8 cellular contexts compared by ENCODE assay signal in the genomic region with DNA sequence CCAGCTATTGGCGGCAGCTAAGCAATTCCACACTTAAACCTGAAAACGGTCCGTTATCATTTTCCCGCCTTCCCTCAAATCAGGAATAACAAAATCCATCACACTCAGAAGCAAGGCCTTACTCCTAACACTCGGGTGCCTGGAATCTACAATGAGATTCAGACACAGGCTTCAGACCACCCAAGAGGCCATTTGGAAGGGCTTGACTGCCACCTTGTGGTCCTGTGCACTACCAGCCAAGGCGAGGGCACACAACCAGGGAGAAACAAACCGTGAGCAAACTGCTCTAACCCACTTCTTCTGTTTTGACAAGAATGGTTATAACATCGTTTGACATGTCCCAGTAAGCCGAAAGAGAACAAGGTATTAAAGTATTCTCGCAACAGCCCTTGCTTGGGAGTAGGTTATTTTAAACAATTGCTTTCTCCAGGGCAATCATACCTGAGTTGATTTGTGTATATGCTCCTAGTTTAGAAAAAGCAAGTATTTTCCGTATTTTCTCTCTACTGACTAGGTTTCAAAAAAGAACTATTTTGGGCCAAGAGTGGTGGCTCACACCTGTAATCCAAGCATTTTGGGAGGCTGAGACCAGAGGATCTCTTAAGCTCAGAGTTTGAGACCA. TPM values are rescaled to one million over a fixed set of nuclear protein-coding genes. Genes with fewer than 3 reads are reported as not detected.
DNase-seq lines count a peak whose midpoint lies in the region; ATAC-seq, FAIRE-seq and TF ChIP-seq lines count a peak whose summit lies in the region.

No MANE protein-coding gene starts in this region.

- RAD21 ChIA-PET in GM12878 (lab: Charles Lee; ENCODE audit: unreplicated experiment) = interaction anchor here (1.1 to 1.3 kb wide), 3 partner anchors 27 to 72 kb away, joined by 3 read pairs; no protein-coding TSS in a partner anchor

- no peak overlapping the region for H2AFZ ChIP-seq in GM12878 (ENCODE audit: control insufficient read depth, low read depth, low read length)

- in situ Hi-C loops in GM12878 (cut with MboI) = no loop called here

- peak; percentile 68 for ATAC-seq in GM19455 (IDR thresholded peaks at IDR 0.05; ENCODE audit: unreplicated experiment)
- ATAC-seq in GM12878 = peak; percentile 98
- no peak for ATAC-seq in sciatic nerve

- intact Hi-C loops in GM12878 (cut with micrococcal nuclease; ENCODE audit: unreplicated experiment) = loop anchor here (1.0 to 10.0 kb wide), 2 partner anchors 79 to 1588 kb away; no protein-coding TSS in a partner anchor
- intact Hi-C loops in sciatic nerve (cut with DNase I) = no loop called here

- DNase-seq in D721Med (ENCODE audit: insufficient read length, low spot score) = no peak
- DNase-seq in HuH-7.5 (ENCODE audit: low spot score) = peak; percentile 4
- DNase-seq in RWPE1 (ENCODE audit: low spot score) = peak; percentile 30
- DNase-seq in GM12878 (ENCODE audit: low read depth, low spot score) = no peak
- DNase-seq in iris pigment epithelial cell (ENCODE audit: low read depth) = peak; percentile 58
- DNase-seq in stimulated activated CD4-positive, alpha-beta T cell treated with anti-CD3 and anti-CD28 coated beads, Interleukin-4, amount 100 ng/mL, for 1 hour = peak; percentile 17
- DNase-seq in sciatic nerve (ENCODE audit: low spot score) = no peak

- peak; percentile 64 for FAIRE-seq in D721Med (lab: Jason Lieb, UNC)
- FAIRE-seq in GM12878 (lab: Jason Lieb, UNC) = no peak

- peak; percentile 75 for TF ChIP-seq RAD21 in GM12878 (IDR thresholded peaks at IDR 0.05; ENCODE audit: insufficient read depth, low read depth, low read length)

- H3K27me3 ChIP-seq in GM12878 (replicated peaks in 1 of 2; ENCODE audit: control insufficient read depth in 2 of 2, insufficient read depth in 2 of 2, low read length in 1 of 2) = peaks cover 0 to 2% of the 10 kb centered on the region in 2 experiments; a peak in 1 of 4 replicates

- no peaks in the 10 kb centered on the region for H3K79me2 ChIP-seq in GM12878 (ENCODE audit: control insufficient read depth, insufficient read depth, low read length)

- H3K4me3 ChIP-seq in GM12878 = no peak overlapping the region

- H3K4me2 ChIP-seq in GM12878 (ENCODE audit: control insufficient read depth, insufficient read depth) = no peak overlapping the region

- CTCF ChIA-PET in RWPE1 (lab: Yijun Ruan, JAX) = interaction anchor here (0.7 to 0.8 kb wide), 2 partner anchors 452 to 1230 kb away, joined by 3 to 5 read pairs; no protein-coding TSS in a partner anchor
- CTCF ChIA-PET in GM12878 (lab: Yijun Ruan, JAX) = interaction anchor here (0.6 to 2.8 kb wide), 8 partner anchors 8 to 149 kb away, joined by 3 to 11 read pairs (median 6); no protein-coding TSS in a partner anchor

- no peak for TF ChIP-seq POLR2A in GM12878 (IDR thresholded peaks at IDR 0.05; ENCODE audit: low read depth, low read length)

- no peak overlapping the region for H3K27ac ChIP-seq in RWPE1
- no peak overlapping the region for H3K27ac ChIP-seq in GM12878 (ENCODE audit: control insufficient read depth, insufficient read depth)

- H3K36me3 ChIP-seq in GM12878 (ENCODE audit: control insufficient read depth in 2 of 2, insufficient read depth in 2 of 2, low read length in 1 of 2) = no peaks in the 10 kb centered on the region

- POLR2A ChIA-PET in RWPE1 (lab: Yijun Ruan, JAX; ENCODE audit: low non-redundant PET) = no interaction called here
- POLR2A ChIA-PET in GM12878 (lab: Charles Lee) = no interaction called here

- TF ChIP-seq CTCF in D721Med (IDR thresholded peaks at IDR 0.05; ENCODE audit: insufficient read depth, missing control alignments) = peak; percentile 96
- peak; percentile 57 for TF ChIP-seq CTCF in RWPE1 (conservative IDR thresholded peaks at IDR 0.05; ENCODE audit: low read depth)
- TF ChIP-seq CTCF in GM12878 (IDR thresholded peaks at IDR 0.05 in 2 of 3, conservative IDR thresholded peaks at IDR 0.05 in 1 of 3; ENCODE audit: control insufficient read depth in 2 of 3, extremely low read depth in 1 of 3, insufficient read depth in 1 of 3, low read depth in 3 of 3, low read length in 3 of 3) = peak; percentile 76 to 80 (median 79)

- BruUV-seq in GM12878 (replicated peaks; lab: Mats Ljungman, UMichigan) = no TSS peak

- SMC1A ChIA-PET in GM12878 (lab: Charles Lee; ENCODE audit: uncharacterized antibody, unreplicated experiment) = interaction anchor here (0.5 kb wide), 1 partner anchor 22 kb away, joined by 3 read pairs; no protein-coding TSS in a partner anchor

- H4K20me1 ChIP-seq in GM12878 (ENCODE audit: control insufficient read depth, insufficient read depth) = no peaks in the 10 kb centered on the region

- 33% methylated on average over 11 of the region's 11 CpGs for whole genome bisulfite sequencing in GM12878 (ENCODE audit: insufficient coverage, insufficient replicate concordance, low lambda C conversion rate, missing lambda C conversion rate)

- no peak for TF ChIP-seq EP300 in GM12878 (IDR thresholded peaks at IDR 0.05; ENCODE audit: borderline replicate concordance in 1 of 2, control insufficient read depth in 1 of 2, low read depth in 2 of 2, low read length in 2 of 2)

- H3K9me3 ChIP-seq in GM12878 (replicated peaks; ENCODE audit: control insufficient read depth, insufficient read depth, low read length) = no peaks in the 10 kb centered on the region

- no peaks in the 10 kb centered on the region for H3K4me1 ChIP-seq in GM12878 (ENCODE audit: control insufficient read depth, insufficient read depth, low read length)

- H3K9ac ChIP-seq in GM12878 (ENCODE audit: control insufficient read depth, insufficient read depth, low read length) = no peak overlapping the region

TF ChIP-seq in GM12878, 131 proteins besides CTCF, POLR2A, EP300 and RAD21:
- peak; percentile 60; the same call in 1 of the 2 replicates for TF ChIP-seq SMC3 (IDR thresholded peaks at IDR 0.05; ENCODE audit: borderline replicate concordance, low read length)
- TF ChIP-seq HDGF (IDR thresholded peaks at IDR 0.05) = no peak
- TF ChIP-seq HDAC2 (IDR thresholded peaks at IDR 0.05) = no peak
- no peak for TF ChIP-seq MYC (IDR thresholded peaks at IDR 0.05; ENCODE audit: insufficient read depth, insufficient read length, insufficient replicate concordance, low read length, severe bottlenecking)

RNA-seq across cellular contexts. Expression of gene TAFA4, which starts 40.1 kb away (rescaled TPM):
- not detected in 2 replicates for total RNA-seq in GM12878 (2013; cell fraction: nucleolus; rRNA removed)
- total RNA-seq in GM12878 (2014; rRNA removed) (not detected in 2 replicates), GM12878 (2014; rRNA removed; fragmentation: Illumina TruSeq; extraction: Trizol) (not detected in 2 replicates), GM12878 (2021) (not detected in 2 replicates), sciatic nerve (not detected)
- polyA plus RNA-seq in GM12878 (2011; ENCODE audit: low read depth) = not detected
- polyA plus RNA-seq in GM12878 (2011; rRNA removed) (not detected in 2 replicates), GM12878 (2014; fragmentation: Illumina TruSeq; extraction: Trizol) (not detected in 2 replicates), GM12878 (2014; fragmentation: Nextera tagmentation; extraction: Ambion mirVana) (not detected), GM12878 (2014; rRNA removed) (not detected in 2 replicates), GM12878 (2016; fragmentation: Nextera tagmentation; extraction: Ambion mirVana) (not detected)
- not detected in 2 replicates for polyA plus RNA-seq in GM12878 (2011; cell fraction: cytosol; rRNA removed)
- not detected in 2 replicates for polyA plus RNA-seq in GM12878 (2011; cell fraction: nucleus; rRNA removed)
- polyA plus RNA-seq in GM12878 (2012) = not detected in 2 replicates
- not detected in 2 replicates for polyA minus RNA-seq in GM12878 (2011; rRNA and poly(A)+ RNA removed)
- polyA minus RNA-seq in GM12878 (2011; cell fraction: cytosol; rRNA and poly(A)+ RNA removed) = not detected in 2 replicates
- not detected in 2 replicates for polyA minus RNA-seq in GM12878 (2011; cell fraction: nucleus; rRNA and poly(A)+ RNA removed)

RNA-seq across cellular contexts. Expression of gene EOGT, which starts 41.0 kb away (rescaled TPM):
- total RNA-seq in GM12878 (2013; cell fraction: nucleolus; rRNA removed) = 13.7 and 14.2 TPM in 2 replicates
- 9.1 and 10.6 TPM in 2 replicates for total RNA-seq in GM12878 (2014; rRNA removed)
- total RNA-seq in GM12878 (2014; rRNA removed; fragmentation: Illumina TruSeq; extraction: Trizol) = 15.5 and 16.5 TPM in 2 replicates
- total RNA-seq in GM12878 (2021) = 9.0 and 10.1 TPM in 2 replicates
- 2.9 TPM for polyA plus RNA-seq in GM12878 (2011; ENCODE audit: low read depth)
- 10.0 and 14.4 TPM in 2 replicates for polyA plus RNA-seq in GM12878 (2011; rRNA removed)
- 6.2 and 6.3 TPM in 2 replicates for polyA plus RNA-seq in GM12878 (2011; cell fraction: cytosol; rRNA removed)
- 10.5 and 14.5 TPM in 2 replicates for polyA plus RNA-seq in GM12878 (2011; cell fraction: nucleus; rRNA removed)
- 2.8 and 2.9 TPM in 2 replicates for polyA plus RNA-seq in GM12878 (2012)
- 11.8 and 17.3 TPM in 2 replicates for polyA plus RNA-seq in GM12878 (2014; fragmentation: Illumina TruSeq; extraction: Trizol)
- 1 to 10 TPM; 3.5 to 4.3 TPM for polyA plus RNA-seq in GM12878 (2014; fragmentation: Nextera tagmentation; extraction: Ambion mirVana)
- 7.6 and 10.2 TPM in 2 replicates for polyA plus RNA-seq in GM12878 (2014; rRNA removed)
- polyA plus RNA-seq in GM12878 (2016; fragmentation: Nextera tagmentation; extraction: Ambion mirVana) = 1 to 10 TPM; 6.3 to 6.7 TPM
- 14.4 and 15.1 TPM in 2 replicates for polyA minus RNA-seq in GM12878 (2011; rRNA and poly(A)+ RNA removed)
- polyA minus RNA-seq in GM12878 (2011; cell fraction: cytosol; rRNA and poly(A)+ RNA removed) = 4.7 and 5.2 TPM in 2 replicates
- polyA minus RNA-seq in GM12878 (2011; cell fraction: nucleus; rRNA and poly(A)+ RNA removed) = 11.1 and 20.9 TPM in 2 replicates
- 37.4 TPM for total RNA-seq in sciatic nerve

Comparison
In these comparisons a context has a peak if more than half of its experiments do, and no peak if none do; other contexts are left out.
1. DNase-seq: peak in HuH-7.5 (single experiment), RWPE1 (single experiment), iris pigment epithelial cell (single experiment) and stimulated activated CD4-positive, alpha-beta T cell treated with anti-CD3 and anti-CD28 coated beads, Interleukin-4, amount 100 ng/mL, for 1 hour (single experiment); none in D721Med (single experiment), GM12878 (single experiment) and sciatic nerve (single experiment).
2. Peak in every context shown above with its lines, with median percentiles within 50 percentile points of each other: CTCF ChIP-seq.